ENCODE assay signal across 1 cellular context in the genomic region with DNA sequence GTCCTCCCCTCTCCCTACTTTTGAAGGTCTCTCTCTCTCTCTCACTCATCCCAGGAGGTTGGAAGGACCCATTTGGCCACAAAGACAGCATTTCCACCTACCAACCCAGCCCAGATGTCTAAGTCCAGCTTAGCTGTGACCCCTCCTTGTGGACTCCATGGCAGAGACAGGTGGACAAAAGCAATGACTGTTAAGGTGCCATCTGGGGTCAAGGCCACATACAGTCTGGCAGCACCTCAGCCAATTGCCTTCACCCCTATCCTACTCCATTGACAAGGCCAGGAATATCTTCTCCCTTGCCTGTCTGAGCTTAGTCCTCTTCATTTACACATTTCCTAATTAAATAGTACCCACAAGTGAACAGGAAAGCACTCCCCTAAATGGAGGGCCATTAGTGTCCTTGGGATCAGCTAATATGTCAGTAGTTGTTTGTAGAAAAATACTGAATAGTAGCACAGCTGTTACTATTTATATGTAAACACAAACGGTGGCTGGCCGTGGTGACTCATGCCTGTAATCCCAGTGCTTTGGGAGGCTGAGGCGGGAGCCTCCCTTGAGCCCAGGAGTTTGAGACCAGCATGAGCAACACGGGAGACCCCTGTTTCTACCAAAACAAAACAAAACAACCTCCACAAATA.
TF ChIP-seq lines count a peak whose summit lies in the region.

No MANE protein-coding gene starts in this region.

TF ChIP-seq in HepG2, 621 proteins besides CTCF, POLR2A, EP300 and RAD21 (continued from another document and continues in another):
- TF ChIP-seq ZNF512B (CRISPR knock-in tag; IDR thresholded peaks at IDR 0.05; ENCODE audit: borderline replicate concordance) (no peak), NFKBIZ (CRISPR knock-in tag; IDR thresholded peaks at IDR 0.05) (peak; percentile 86; the same call in 1 of the 2 replicates), HES4 (CRISPR knock-in tag; IDR thresholded peaks at IDR 0.05; ENCODE audit: borderline replicate concordance) (no peak), ZNF879 (CRISPR knock-in tag; IDR thresholded peaks at IDR 0.05) (peak; percentile 51; the same call in 1 of the 2 replicates), SCMH1 (CRISPR knock-in tag; IDR thresholded peaks at IDR 0.05; ENCODE audit: borderline replicate concordance) (no peak), CCAR2 (optimal IDR thresholded peaks at IDR 0.05; ENCODE audit: low read depth, low read length) (no peak), SP5 (CRISPR knock-in tag; IDR thresholded peaks at IDR 0.05; ENCODE audit: borderline replicate concordance, low read depth) (peak; percentile 19; the same call in 1 of the 2 replicates), ZNF124 (CRISPR knock-in tag; IDR thresholded peaks at IDR 0.05) (no peak), ZNF737 (CRISPR knock-in tag; IDR thresholded peaks at IDR 0.05; ENCODE audit: borderline replicate concordance) (no peak), ZNF557 (CRISPR knock-in tag; IDR thresholded peaks at IDR 0.05) (no peak), ZMYM3 (CRISPR knock-in tag; IDR thresholded peaks at IDR 0.05) (peak; percentile 59), BHLHE40 (IDR thresholded peaks at IDR 0.05; ENCODE audit: low read length) (peak; percentile 46; the same call in 1 of the 2 replicates), PRDM10 (CRISPR knock-in tag; IDR thresholded peaks at IDR 0.05; ENCODE audit: low read depth) (peak; percentile 97), POLR2G (IDR thresholded peaks at IDR 0.05; ENCODE audit: low read depth, low read length) (no peak), HDAC6 (IDR thresholded peaks at IDR 0.05; ENCODE audit: low read depth, low read length) (no peak), FOXP1 (IDR thresholded peaks at IDR 0.05) (peak; percentile 62; the same call in 1 of the 2 replicates), FOXP1 (CRISPR knock-in tag; IDR thresholded peaks at IDR 0.05) (peak; percentile 93), ZNF337 (CRISPR knock-in tag; IDR thresholded peaks at IDR 0.05; ENCODE audit: borderline replicate concordance, low read depth) (no peak), ZNF660 (CRISPR knock-in tag; IDR thresholded peaks at IDR 0.05; ENCODE audit: borderline replicate concordance, low read depth) (no peak), RBFOX2 (IDR thresholded peaks at IDR 0.05; ENCODE audit: low read depth, low read length) (no peak), ZFP36L1 (CRISPR knock-in tag; IDR thresholded peaks at IDR 0.05) (no peak), ZNF609 (CRISPR knock-in tag; IDR thresholded peaks at IDR 0.05; ENCODE audit: borderline replicate concordance) (peak; percentile 72), ZNF552 (CRISPR knock-in tag; IDR thresholded peaks at IDR 0.05; ENCODE audit: borderline replicate concordance) (no peak), ERF (CRISPR knock-in tag; IDR thresholded peaks at IDR 0.05) (peak; percentile 64; the same call in 1 of the 2 replicates), TP53 (CRISPR knock-in tag; conservative IDR thresholded peaks at IDR 0.05) (no peak), ARNT2 (CRISPR knock-in tag; IDR thresholded peaks at IDR 0.05; ENCODE audit: low read depth) (peak; percentile 58; the same call in 1 of the 2 replicates), FOXJ3 (CRISPR knock-in tag; IDR thresholded peaks at IDR 0.05; ENCODE audit: borderline replicate concordance) (peak; percentile 72; the same call in 1 of the 2 replicates), MIER3 (CRISPR knock-in tag; IDR thresholded peaks at IDR 0.05; ENCODE audit: borderline replicate concordance) (peak; percentile 53; the same call in 1 of the 2 replicates), ZBTB39 (CRISPR knock-in tag; IDR thresholded peaks at IDR 0.05) (no peak), NR2F6 (IDR thresholded peaks at IDR 0.05) (peak; percentile 96), NR2F6 (CRISPR knock-in tag; IDR thresholded peaks at IDR 0.05) (peak; percentile 98), KLF6 (CRISPR knock-in tag; IDR thresholded peaks at IDR 0.05) (0 out of 2 replicates have a peak, but pooled peaks have one; percentile 14), ZNF501 (CRISPR knock-in tag; IDR thresholded peaks at IDR 0.05) (peak; percentile 83)
- TF ChIP-seq, protein P1, sequence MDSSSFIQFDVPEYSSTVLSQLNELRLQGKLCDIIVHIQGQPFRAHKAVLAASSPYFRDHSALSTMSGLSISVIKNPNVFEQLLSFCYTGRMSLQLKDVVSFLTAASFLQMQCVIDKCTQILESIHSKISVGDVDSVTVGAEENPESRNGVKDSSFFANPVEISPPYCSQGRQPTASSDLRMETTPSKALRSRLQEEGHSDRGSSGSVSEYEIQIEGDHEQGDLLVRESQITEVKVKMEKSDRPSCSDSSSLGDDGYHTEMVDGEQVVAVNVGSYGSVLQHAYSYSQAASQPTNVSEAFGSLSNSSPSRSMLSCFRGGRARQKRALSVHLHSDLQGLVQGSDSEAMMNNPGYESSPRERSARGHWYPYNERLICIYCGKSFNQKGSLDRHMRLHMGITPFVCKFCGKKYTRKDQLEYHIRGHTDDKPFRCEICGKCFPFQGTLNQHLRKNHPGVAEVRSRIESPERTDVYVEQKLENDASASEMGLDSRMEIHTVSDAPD (CRISPR knock-in tag; IDR thresholded peaks at IDR 0.05), result peak; percentile 80; the same call in 1 of the 2 replicates
- TF ChIP-seq, protein P2, sequence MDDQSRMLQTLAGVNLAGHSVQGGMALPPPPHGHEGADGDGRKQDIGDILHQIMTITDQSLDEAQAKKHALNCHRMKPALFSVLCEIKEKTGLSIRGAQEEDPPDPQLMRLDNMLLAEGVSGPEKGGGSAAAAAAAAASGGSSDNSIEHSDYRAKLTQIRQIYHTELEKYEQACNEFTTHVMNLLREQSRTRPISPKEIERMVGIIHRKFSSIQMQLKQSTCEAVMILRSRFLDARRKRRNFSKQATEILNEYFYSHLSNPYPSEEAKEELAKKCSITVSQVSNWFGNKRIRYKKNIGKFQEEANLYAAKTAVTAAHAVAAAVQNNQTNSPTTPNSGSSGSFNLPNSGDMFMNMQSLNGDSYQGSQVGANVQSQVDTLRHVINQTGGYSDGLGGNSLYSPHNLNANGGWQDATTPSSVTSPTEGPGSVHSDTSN (CRISPR knock-in tag; IDR thresholded peaks at IDR 0.05; ENCODE audit: borderline replicate concordance), result no peak
- TF ChIP-seq, protein P3, sequence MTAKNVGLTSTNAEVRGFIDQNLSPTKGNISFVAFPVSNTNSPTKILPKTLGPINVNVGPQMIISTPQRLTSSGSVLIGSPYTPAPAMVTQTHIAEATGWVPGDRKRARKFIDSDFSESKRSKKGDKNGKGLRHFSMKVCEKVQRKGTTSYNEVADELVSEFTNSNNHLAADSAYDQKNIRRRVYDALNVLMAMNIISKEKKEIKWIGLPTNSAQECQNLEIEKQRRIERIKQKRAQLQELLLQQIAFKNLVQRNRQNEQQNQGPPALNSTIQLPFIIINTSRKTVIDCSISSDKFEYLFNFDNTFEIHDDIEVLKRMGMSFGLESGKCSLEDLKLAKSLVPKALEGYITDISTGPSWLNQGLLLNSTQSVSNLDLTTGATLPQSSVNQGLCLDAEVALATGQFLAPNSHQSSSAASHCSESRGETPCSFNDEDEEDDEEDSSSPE (CRISPR knock-in tag; IDR thresholded peaks at IDR 0.05), result no peak
- TF ChIP-seq, protein P4, sequence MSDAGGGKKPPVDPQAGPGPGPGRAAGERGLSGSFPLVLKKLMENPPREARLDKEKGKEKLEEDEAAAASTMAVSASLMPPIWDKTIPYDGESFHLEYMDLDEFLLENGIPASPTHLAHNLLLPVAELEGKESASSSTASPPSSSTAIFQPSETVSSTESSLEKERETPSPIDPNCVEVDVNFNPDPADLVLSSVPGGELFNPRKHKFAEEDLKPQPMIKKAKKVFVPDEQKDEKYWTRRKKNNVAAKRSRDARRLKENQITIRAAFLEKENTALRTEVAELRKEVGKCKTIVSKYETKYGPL (CRISPR knock-in tag; IDR thresholded peaks at IDR 0.05), result no peak
